In the genomic region with DNA sequence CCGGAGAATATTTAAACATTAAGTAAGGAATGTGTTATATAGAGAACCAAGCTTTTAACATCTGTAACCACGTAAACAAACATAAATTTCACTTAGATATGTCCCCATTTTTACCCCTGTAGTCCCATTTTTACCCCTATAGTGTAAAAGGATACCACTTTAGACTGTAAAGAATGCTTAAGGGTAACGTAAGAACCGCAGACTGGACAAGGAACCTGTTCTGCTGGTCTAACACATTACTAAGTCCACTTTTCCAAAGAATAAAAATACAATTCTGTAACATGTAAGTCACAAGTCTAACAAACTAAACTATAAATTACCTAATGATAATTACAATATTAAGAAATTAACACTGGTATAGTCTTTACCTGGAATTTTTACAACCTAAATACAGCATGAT, we compare ENCODE assay signal across 12 cellular contexts. TPM values are rescaled to one million over a fixed set of nuclear protein-coding genes. Genes with fewer than 3 reads are reported as not detected.
DNase-seq lines count a peak whose midpoint lies in the region; ATAC-seq and TF ChIP-seq lines count a peak whose summit lies in the region.
"Had no signal": no experiment of that assay in that cellular context is flagged by ENCODE, and none has a peak within 500 bp of the region (broad histone marks: within the 10 kb centered on the region; RNA-seq: fewer than 3 reads in every experiment).

No MANE protein-coding gene starts in this region.

- DNase-seq in MCF 10A (ENCODE audit: unreplicated experiment) (no peak), mammary epithelial cell (no peak), fibroblast of the aortic adventitia (ENCODE audit: low read depth) (no peak), ACHN (no peak)
- DNase-seq in activated CD8-positive, alpha-beta T cell treated with anti-CD3 and anti-CD28 coated beads, Interleukin-2, amount 10 ng/mL, durations not matched to agents 7 days and 5 days = no peak
- DNase-seq: activated CD4-positive, alpha-beta T cell treated with anti-CD3 and anti-CD28 coated beads, Interleukin-2, amount 50 U/mL, for 48 hours; NCI-H1436 treated with DMSO at 0.1 percent for 48 hours had no signal

- TF ChIP-seq CTCF in MCF 10A (IDR thresholded peaks at IDR 0.05; ENCODE audit: unreplicated experiment) (no peak), mammary epithelial cell (conservative IDR thresholded peaks at IDR 0.05 in 1 of 2, IDR thresholded peaks at IDR 0.05 in 1 of 2; ENCODE audit: extremely low read depth in 1 of 2, insufficient read depth in 1 of 2, low read depth in 1 of 2, low read length in 2 of 2) (no peak), fibroblast of the aortic adventitia (IDR thresholded peaks at IDR 0.05; ENCODE audit: insufficient read depth, low read length) (no peak)

- H3K27me3 ChIP-seq in mammary epithelial cell (ENCODE audit: insufficient read depth, low read length) (no peaks in the 10 kb centered on the region), thymus (ENCODE audit: control insufficient read depth, insufficient read depth) (no peaks in the 10 kb centered on the region)

- POLR2A ChIA-PET in MCF 10A (lab: Yijun Ruan, JAX) = interaction anchor here (1.0 to 2.2 kb wide), 3 partner anchors 8 to 31 kb away, joined by 3 to 9 read pairs (median 3); no protein-coding TSS in a partner anchor
- POLR2A ChIA-PET in activated CD8-positive, alpha-beta T cell treated with anti-CD3 and anti-CD28 coated beads, Interleukin-2, amount 10 ng/mL, durations not matched to agents 7 days and 5 days (lab: Charles Lee) = interaction anchor here (0.6 kb wide), 1 partner anchor 15 kb away, joined by 3 read pairs; no protein-coding TSS in a partner anchor

- peaks cover 4% of the 10 kb centered on the region for H3K79me2 ChIP-seq in mammary epithelial cell (ENCODE audit: insufficient read depth, low read length)

- no peak overlapping the region for H3K4me3 ChIP-seq in mammary epithelial cell (replicated peaks in 1 of 3; ENCODE audit: insufficient read depth in 1 of 3, low read depth in 2 of 3, low read length in 3 of 3)
- peak overlapping the region; percentile 52 for H3K4me3 ChIP-seq in fibroblast of the aortic adventitia (ENCODE audit: low read depth, low read length)
- H3K4me3 ChIP-seq in thymus (ENCODE audit: low read length) = peak overlapping the region; percentile 25

- no peak overlapping the region for H2AFZ ChIP-seq in mammary epithelial cell (ENCODE audit: low read depth, low read length)

- no peak overlapping the region for H3K4me2 ChIP-seq in mammary epithelial cell (ENCODE audit: insufficient read depth, low read depth, low read length)

- H3K9me3 ChIP-seq in mammary epithelial cell (replicated peaks; ENCODE audit: insufficient read depth, low read length) (no peaks in the 10 kb centered on the region), thymus (ENCODE audit: control insufficient read depth) (no peaks in the 10 kb centered on the region)

- H3K36me3 ChIP-seq in mammary epithelial cell (ENCODE audit: insufficient read depth, low read length) (peaks cover 6% of the 10 kb centered on the region), thymus (ENCODE audit: control insufficient read depth, insufficient read depth) (no peaks in the 10 kb centered on the region)

- H3K9ac ChIP-seq in mammary epithelial cell (ENCODE audit: insufficient read depth, low read length) = no peak overlapping the region

- CTCF ChIA-PET in MCF 10A (lab: Yijun Ruan, JAX) (no interaction called here), mammary epithelial cell (lab: Charles Lee; ENCODE audit: low non-redundant PET) (no interaction called here)
- CTCF ChIA-PET in activated CD8-positive, alpha-beta T cell treated with anti-CD3 and anti-CD28 coated beads, Interleukin-2, amount 10 ng/mL, durations not matched to agents 7 days and 5 days (lab: Charles Lee) = interaction anchor here (2.2 kb wide), 1 partner anchor 8 kb away, joined by 8 read pairs; a partner anchor contains a TSS

- H3K27ac Mint-ChIP-seq in MCF 10A (ENCODE audit: low read depth, unreplicated experiment) = peak overlapping the region; percentile 85
- peak overlapping the region; percentile 97 for H3K27ac Mint-ChIP-seq in activated CD8-positive, alpha-beta T cell treated with anti-CD3 and anti-CD28 coated beads, Interleukin-2, amount 10 ng/mL, durations not matched to agents 7 days and 5 days

- H3K4me1 Mint-ChIP-seq in MCF 10A (ENCODE audit: insufficient read depth, unreplicated experiment) = peaks cover 27% of the 10 kb centered on the region
- peaks cover 64% of the 10 kb centered on the region for H3K4me1 Mint-ChIP-seq in activated CD8-positive, alpha-beta T cell treated with anti-CD3 and anti-CD28 coated beads, Interleukin-2, amount 10 ng/mL, durations not matched to agents 7 days and 5 days (ENCODE audit: low read depth)

- H3K27me3 Mint-ChIP-seq in MCF 10A (ENCODE audit: insufficient read depth, unreplicated experiment) = no peaks in the 10 kb centered on the region
- H3K27me3 Mint-ChIP-seq in activated CD8-positive, alpha-beta T cell treated with anti-CD3 and anti-CD28 coated beads, Interleukin-2, amount 10 ng/mL, durations not matched to agents 7 days and 5 days (ENCODE audit: low read depth) = no peaks in the 10 kb centered on the region

- intact Hi-C loops in MCF 10A (cut with micrococcal nuclease) (no loop called here), mammary epithelial cell (cut with micrococcal nuclease) (no loop called here)

- H4K20me1 ChIP-seq in mammary epithelial cell (ENCODE audit: insufficient read depth, low read length) = no peaks in the 10 kb centered on the region

- in situ Hi-C loops in mammary epithelial cell (cut with MboI; ENCODE audit: low sequenced_read_pairs in 2 of 2) = loop anchor here in 1 of 2 donors (25.0 kb wide), 1 partner anchor 97 kb away; a partner anchor contains a TSS
- in situ Hi-C loops in ACHN (cut with HindIII; ENCODE audit: low pct_ligation_motif_present, low pct_unique_long_range_greater_than_20kb, low sequenced_read_pairs) = no loop called here

- no peaks in the 10 kb centered on the region for H3K9me3 Mint-ChIP-seq in MCF 10A (ENCODE audit: unreplicated experiment)
- no peaks in the 10 kb centered on the region for H3K9me3 Mint-ChIP-seq in activated CD8-positive, alpha-beta T cell treated with anti-CD3 and anti-CD28 coated beads, Interleukin-2, amount 10 ng/mL, durations not matched to agents 7 days and 5 days (ENCODE audit: insufficient read depth)

- no peak for ATAC-seq in activated CD8-positive, alpha-beta T cell treated with anti-CD3 and anti-CD28 coated beads, Interleukin-2, amount 10 ng/mL, durations not matched to agents 7 days and 5 days
- ATAC-seq in GM18517 (IDR thresholded peaks at IDR 0.05; ENCODE audit: unreplicated experiment) (no peak), HG02798 (IDR thresholded peaks at IDR 0.05; ENCODE audit: poor library complexity, unreplicated experiment) (no peak)

- peaks cover 10% of the 10 kb centered on the region for H3K4me1 ChIP-seq in mammary epithelial cell (ENCODE audit: insufficient read depth, low read length)
- peaks cover 4% of the 10 kb centered on the region for H3K4me1 ChIP-seq in thymus (ENCODE audit: control insufficient read depth, insufficient read depth, low read length)

- peak overlapping the region; percentile 34 for H3K4me3 Mint-ChIP-seq in MCF 10A (ENCODE audit: unreplicated experiment)
- H3K4me3 Mint-ChIP-seq in activated CD8-positive, alpha-beta T cell treated with anti-CD3 and anti-CD28 coated beads, Interleukin-2, amount 10 ng/mL, durations not matched to agents 7 days and 5 days = peak overlapping the region; percentile 97

- dilution Hi-C loops in mammary epithelial cell (cut with HindIII; ENCODE audit: low sequenced_read_pairs) = no loop called here

- no peak overlapping the region for H3K27ac ChIP-seq in mammary epithelial cell (ENCODE audit: insufficient read depth, low read depth, low read length)
- no peak overlapping the region for H3K27ac ChIP-seq in thymus (ENCODE audit: low read depth)
- H3K27ac ChIP-seq: RWPE1 had no signal

- 90% methylated on average over 4 of the region's 4 CpGs for WGBS in mammary epithelial cell (ENCODE audit: low coverage, missing lambda C conversion rate)
- WGBS in thymus = 17% methylated on average over 4 of the region's 4 CpGs

- BruUV-seq in MCF 10A (replicated peaks; lab: Mats Ljungman, UMichigan) = no TSS peak
- BruUV-seq in mammary epithelial cell (replicated peaks; lab: Mats Ljungman, UMichigan) = no TSS peak

- H3K36me3 Mint-ChIP-seq in MCF 10A (ENCODE audit: insufficient read depth, unreplicated experiment) = peaks cover 8% of the 10 kb centered on the region
- H3K36me3 Mint-ChIP-seq in activated CD8-positive, alpha-beta T cell treated with anti-CD3 and anti-CD28 coated beads, Interleukin-2, amount 10 ng/mL, durations not matched to agents 7 days and 5 days (ENCODE audit: low read depth) = peaks cover 19% of the 10 kb centered on the region

RNA-seq across cellular contexts. Expression of a gene that starts 2.9 kb away (rescaled TPM):
- total RNA-seq in MCF 10A (2022) (11.7 and 15.3 TPM in 2 replicates), mammary epithelial cell (10 to 100 TPM; 15.2 to 17.6 TPM), fibroblast of the aortic adventitia (ENCODE audit: low replicate concordance) (29.4 and 47.3 TPM in 2 replicates)
- polyA plus RNA-seq in mammary epithelial cell (7.8 TPM), thymus (9.7 TPM)
- 23.0 TPM for polyA minus RNA-seq in mammary epithelial cell
- total RNA-seq in activated CD8-positive, alpha-beta T cell treated with anti-CD3 and anti-CD28 coated beads, Interleukin-2, amount 10 ng/mL, durations not matched to agents 7 days and 5 days = 10 to 100 TPM; 24.8 to 25.3 TPM

RNA-seq across cellular contexts. Expression of a gene that starts 8.3 kb away (rescaled TPM):
- total RNA-seq in MCF 10A (2022) = 168 and 187 TPM in 2 replicates
- 100 to 1,000 TPM; 187 to 239 TPM for total RNA-seq in mammary epithelial cell
- polyA plus RNA-seq in mammary epithelial cell = 514 TPM
- 226 TPM for polyA minus RNA-seq in mammary epithelial cell
- 100 to 1,000 TPM; 180 to 182 TPM for total RNA-seq in activated CD8-positive, alpha-beta T cell treated with anti-CD3 and anti-CD28 coated beads, Interleukin-2, amount 10 ng/mL, durations not matched to agents 7 days and 5 days
- 27.4 and 285 TPM in 2 replicates for total RNA-seq in fibroblast of the aortic adventitia (ENCODE audit: low replicate concordance)
- 255 TPM for polyA plus RNA-seq in thymus

RNA-seq across cellular contexts. Expression of a gene that starts 8.4 kb away (rescaled TPM):
- total RNA-seq in MCF 10A (2022) = not detected in 2 replicates
- total RNA-seq in mammary epithelial cell = not detected
- not detected for polyA plus RNA-seq in mammary epithelial cell
- not detected for polyA minus RNA-seq in mammary epithelial cell
- total RNA-seq in activated CD8-positive, alpha-beta T cell treated with anti-CD3 and anti-CD28 coated beads, Interleukin-2, amount 10 ng/mL, durations not matched to agents 7 days and 5 days = not detected
- total RNA-seq in fibroblast of the aortic adventitia (ENCODE audit: low replicate concordance) = under 0.01 TPM in 1 of 2 replicates, not detected in the other
- polyA plus RNA-seq in thymus = 0.02 TPM
- total RNA-seq: posterior vena cava had no signal

RNA-seq across cellular contexts. Expression of a gene that starts 32.3 kb away (rescaled TPM):
- total RNA-seq in MCF 10A (2022) (17.0 and 17.4 TPM in 2 replicates), mammary epithelial cell (10 to 100 TPM in 1 of 2 donors, 1 to 10 TPM in 1; 9.5 to 74.6 TPM), fibroblast of the aortic adventitia (ENCODE audit: low replicate concordance) (12.5 and 19.3 TPM in 2 replicates)
- polyA plus RNA-seq in mammary epithelial cell (72.7 TPM), thymus (35.5 TPM)
- 59.2 TPM for polyA minus RNA-seq in mammary epithelial cell
- total RNA-seq in activated CD8-positive, alpha-beta T cell treated with anti-CD3 and anti-CD28 coated beads, Interleukin-2, amount 10 ng/mL, durations not matched to agents 7 days and 5 days = 100 to 1,000 TPM; 106 to 115 TPM

Comparison
In these comparisons a context has a peak if more than half of its experiments do, and no peak if none do; other contexts are left out.
1. H3K4me3 ChIP-seq: peak in fibroblast of the aortic adventitia (single experiment) and thymus (single experiment); none in mammary epithelial cell (0 of 3).